In the genomic region with DNA sequence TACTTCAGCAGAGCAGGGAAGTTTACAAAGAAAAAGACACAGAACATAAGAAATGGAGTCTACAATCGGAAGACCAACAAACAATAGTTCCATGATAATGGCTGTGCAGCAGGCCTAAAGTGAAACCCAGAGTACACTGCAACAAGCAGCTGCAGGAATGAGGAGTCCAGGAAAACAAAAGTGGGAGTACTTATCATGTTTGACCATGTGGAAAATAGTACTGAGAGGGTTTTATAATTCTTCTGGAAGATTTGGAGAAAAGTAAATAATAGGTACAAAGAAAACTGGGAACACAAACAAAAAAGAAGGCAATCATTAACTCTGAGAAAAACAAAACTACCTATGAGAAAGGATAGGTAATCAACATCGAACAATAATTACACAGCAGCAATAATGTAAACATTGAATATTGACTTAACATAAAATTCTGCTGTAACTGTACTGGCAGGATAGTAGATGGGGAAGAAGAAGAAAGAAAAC, we compare ENCODE assay signal across 17 cellular contexts.
"Had no signal": no experiment of that assay in that cellular context is flagged by ENCODE, and none has a peak within 500 bp of the region (broad histone marks: within the 10 kb centered on the region; RNA-seq: fewer than 3 reads in every experiment).

No MANE protein-coding gene starts in this region.

- H3K4me3 Mint-ChIP-seq: activated CD4-positive, alpha-beta T cell treated with anti-CD3 and anti-CD28 coated beads for 36 hours; activated T-helper 1 cell treated with anti-CD3 and anti-CD28 coated beads, Interleukin-12 subunit alpha, Interleukin-12 subunit beta, Interleukin-2, Interleukin-4 antibody, amounts not matched to agents 30 ng/mL and 10 ng/mL and 1 ng/mL, durations not matched to agents 14 hours and 24 hours and 36 hours; natural killer cell; stimulated activated memory B cell treated with anti-CD40 and anti-IgM and Interleukin-4, amounts not matched to agents 10 μg/mL and 1 μg/mL and 100 μg/mL, for 72 hours had no signal

- H3K4me1 Mint-ChIP-seq: activated CD4-positive, alpha-beta T cell treated with anti-CD3 and anti-CD28 coated beads for 36 hours; natural killer cell; stimulated activated memory B cell treated with anti-CD40 and anti-IgM and Interleukin-4, amounts not matched to agents 10 μg/mL and 1 μg/mL and 100 μg/mL, for 72 hours had no signal

- H3K27ac ChIP-seq: adrenal gland, heart left ventricle, right atrium auricular region, spleen, WERI-Rb-1 had no signal

- H3K4me1 ChIP-seq: adrenal gland, heart left ventricle, right atrium auricular region, spleen had no signal

- H3K9me3 ChIP-seq: adrenal gland, heart left ventricle, right atrium auricular region, spleen had no signal

- H3K27me3 Mint-ChIP-seq: activated CD4-positive, alpha-beta T cell treated with anti-CD3 and anti-CD28 coated beads for 36 hours; stimulated activated memory B cell treated with anti-CD40 and anti-IgM and Interleukin-4, amounts not matched to agents 10 μg/mL and 1 μg/mL and 100 μg/mL, for 72 hours had no signal

- H3K36me3 Mint-ChIP-seq: natural killer cell had no signal

- H3K9me3 Mint-ChIP-seq: activated T-helper 1 cell treated with anti-CD3 and anti-CD28 coated beads, Interleukin-12 subunit alpha, Interleukin-12 subunit beta, Interleukin-2, Interleukin-4 antibody, amounts not matched to agents 30 ng/mL and 10 ng/mL and 1 ng/mL, durations not matched to agents 14 hours and 24 hours and 36 hours; natural killer cell had no signal

- H3K27ac Mint-ChIP-seq: activated CD4-positive, alpha-beta T cell treated with anti-CD3 and anti-CD28 coated beads for 36 hours; activated T-helper 1 cell treated with anti-CD3 and anti-CD28 coated beads, Interleukin-12 subunit alpha, Interleukin-12 subunit beta, Interleukin-2, Interleukin-4 antibody, amounts not matched to agents 30 ng/mL and 10 ng/mL and 1 ng/mL, durations not matched to agents 14 hours and 24 hours and 36 hours; natural killer cell; stimulated activated memory B cell treated with anti-CD40 and anti-IgM and Interleukin-4, amounts not matched to agents 10 μg/mL and 1 μg/mL and 100 μg/mL, for 72 hours had no signal

- DNase-seq: activated CD4-positive, alpha-beta T cell treated with anti-CD3 and anti-CD28 coated beads for 36 hours; activated naive CD4-positive, alpha-beta T cell treated with Interleukin-2 at 50 U/mL for 16 hours; adrenal gland; caudate nucleus; cortex of kidney; effector memory CD4-positive, alpha-beta T cell; heart left ventricle; natural killer cell; posterior cingulate gyrus; spleen; stimulated activated CD4-positive, alpha-beta T cell treated with anti-CD3 and anti-CD28 coated beads, Interleukin-1b, Interleukin-23, amount 100 ng/mL, for 48 hours; T1000; trophoblast cell; WERI-Rb-1 had no signal

- H3K36me3 ChIP-seq: adrenal gland, right atrium auricular region, spleen, WERI-Rb-1 had no signal

- H3K4me3 ChIP-seq: adrenal gland, heart left ventricle, right atrium auricular region, spleen had no signal

- ATAC-seq: activated CD4-positive, alpha-beta T cell treated with anti-CD3 and anti-CD28 coated beads for 36 hours; heart left ventricle; natural killer cell; stimulated activated memory B cell treated with anti-CD40 and anti-IgM and Interleukin-4, amounts not matched to agents 10 μg/mL and 1 μg/mL and 100 μg/mL, for 72 hours had no signal

- H3K27me3 ChIP-seq: adrenal gland, heart left ventricle, right atrium auricular region, spleen had no signal
